20 cellular contexts compared by ENCODE assay signal in genomic region chr12:70830221-70831061, GRCh38.
"Had no signal": no experiment of that assay in that cellular context is flagged by ENCODE, and none has a peak within 500 bp of the region (broad histone marks: within the 10 kb centered on the region; RNA-seq: fewer than 3 reads in every experiment).

No MANE protein-coding gene starts in this region.

- H3K36me3 Mint-ChIP-seq: naive thymus-derived CD4-positive, alpha-beta T cell; stimulated activated memory B cell treated with anti-CD40 and anti-IgM and Interleukin-4, amounts not matched to agents 10 μg/mL and 1 μg/mL and 100 μg/mL, for 72 hours; type B pancreatic cell had no signal

- H3K4me1 ChIP-seq: left ventricle myocardium inferior, lower lobe of right lung, prostate gland, right atrium auricular region, testis, tibial artery had no signal

- DNase-seq: central memory CD4-positive, alpha-beta T cell; dermis blood vessel endothelial cell; effector memory CD4-positive, alpha-beta T cell; head of caudate nucleus; kidney; left ventricle myocardium inferior; lower lobe of right lung; naive thymus-derived CD4-positive, alpha-beta T cell; nephron progenitor cell; nucleus accumbens; stimulated activated CD4-positive, alpha-beta T cell treated with anti-CD3 and anti-CD28 coated beads, Interleukin-4, amount 100 ng/mL, for 4 hours; stimulated activated naive CD8-positive, alpha-beta T cell treated with anti-CD3 and anti-CD28 coated beads, Interleukin-15, Interleukin-2, amounts not matched to agents 100 U/mL and 50 U/mL, for 24 hours; testis; tibial artery had no signal

- H3K27me3 Mint-ChIP-seq: stimulated activated memory B cell treated with anti-CD40 and anti-IgM and Interleukin-4, amounts not matched to agents 10 μg/mL and 1 μg/mL and 100 μg/mL, for 72 hours; type B pancreatic cell had no signal

- H3K27ac ChIP-seq: coronary artery, left ventricle myocardium inferior, lower lobe of right lung, prostate gland, right atrium auricular region, testis, tibial artery had no signal

- H3K4me3 ChIP-seq: coronary artery, left ventricle myocardium inferior, lower lobe of right lung, prostate gland, right atrium auricular region, testis, tibial artery had no signal

- H3K27ac Mint-ChIP-seq: naive thymus-derived CD4-positive, alpha-beta T cell; nephron progenitor cell; stimulated activated memory B cell treated with anti-CD40 and anti-IgM and Interleukin-4, amounts not matched to agents 10 μg/mL and 1 μg/mL and 100 μg/mL, for 72 hours; type B pancreatic cell had no signal

- H3K4me3 Mint-ChIP-seq: naive thymus-derived CD4-positive, alpha-beta T cell; nephron progenitor cell; stimulated activated memory B cell treated with anti-CD40 and anti-IgM and Interleukin-4, amounts not matched to agents 10 μg/mL and 1 μg/mL and 100 μg/mL, for 72 hours; type B pancreatic cell had no signal

- H3K9me3 Mint-ChIP-seq: nephron progenitor cell; stimulated activated memory B cell treated with anti-CD40 and anti-IgM and Interleukin-4, amounts not matched to agents 10 μg/mL and 1 μg/mL and 100 μg/mL, for 72 hours; type B pancreatic cell had no signal

- H3K4me1 Mint-ChIP-seq: naive thymus-derived CD4-positive, alpha-beta T cell; stimulated activated memory B cell treated with anti-CD40 and anti-IgM and Interleukin-4, amounts not matched to agents 10 μg/mL and 1 μg/mL and 100 μg/mL, for 72 hours had no signal

- H3K9me3 ChIP-seq: left ventricle myocardium inferior, lower lobe of right lung, prostate gland, right atrium auricular region, testis, tibial artery had no signal

- H3K36me3 ChIP-seq: left ventricle myocardium inferior, lower lobe of right lung, prostate gland, right atrium auricular region, tibial artery had no signal

- H3K27me3 ChIP-seq: right atrium auricular region, testis, tibial artery had no signal

- ATAC-seq: lower lobe of right lung; naive thymus-derived CD4-positive, alpha-beta T cell; sciatic nerve; stimulated activated memory B cell treated with anti-CD40 and anti-IgM and Interleukin-4, amounts not matched to agents 10 μg/mL and 1 μg/mL and 100 μg/mL, for 72 hours; stimulated activated naive CD8-positive, alpha-beta T cell treated with anti-CD3 and anti-CD28 coated beads, Interleukin-15, Interleukin-2, amounts not matched to agents 100 U/mL and 50 U/mL, for 24 hours had no signal
